ENCODE assay signal across 29 cellular contexts in genomic region chr1:87730274-87731222, GRCh38.
"Had no signal": no experiment of that assay in that cellular context is flagged by ENCODE, and none has a peak within 500 bp of the region (broad histone marks: within the 10 kb centered on the region; RNA-seq: fewer than 3 reads in every experiment).

No MANE protein-coding gene starts in this region.

- H3K4me1 ChIP-seq: lower lobe of right lung, sigmoid colon, spleen, upper lobe of right lung had no signal

- H3K9me3 ChIP-seq: esophagus muscularis mucosa, gastroesophageal sphincter, lower lobe of right lung, sigmoid colon, spleen, upper lobe of right lung had no signal

- H3K36me3 Mint-ChIP-seq: activated naive CD8-positive, alpha-beta T cell treated with anti-CD3 and anti-CD28 coated beads, Interleukin-2, amount 10 ng/mL, durations not matched to agents 7 days and 5 days; brain; naive B cell had no signal

- H3K9me3 Mint-ChIP-seq: activated B cell treated with CpG ODN at 0.5 μM for 24 hours; activated naive CD8-positive, alpha-beta T cell treated with anti-CD3 and anti-CD28 coated beads, Interleukin-2, amount 10 ng/mL, durations not matched to agents 7 days and 5 days; activated T-cell treated with anti-CD3 and anti-CD28 coated beads, Interleukin-2, amount 50 U/mL, for 4 hours; naive B cell; neural crest cell; T-helper 1 cell treated with Interleukin-12 subunit alpha and Interleukin-12 subunit beta and Interleukin-4 antibody, amounts not matched to agents 30 μg/mL and 1 μg/mL, for 36 hours had no signal

- H3K27me3 Mint-ChIP-seq: activated B cell treated with CpG ODN at 0.5 μM for 24 hours, brain, naive B cell had no signal

- DNase-seq: activated B cell treated with CpG ODN at 0.5 μM for 24 hours; activated CD4-positive, alpha-beta T cell treated with anti-CD3 and anti-CD28 coated beads for 36 hours; activated CD4-positive, alpha-beta T cell treated with anti-CD3 and anti-CD28 coated beads, Interleukin-2, amount 50 U/mL, for 4 hours; activated CD8-positive, alpha-beta memory T cell treated with anti-CD3 and anti-CD28 coated beads for 24 hours; activated CD8-positive, alpha-beta memory T cell treated with anti-CD3 and anti-CD28 coated beads, Interleukin-2, amount 50 U/mL, for 4 hours; activated naive CD4-positive, alpha-beta T cell treated with Interleukin-2 at 50 U/mL for 16 hours; activated naive CD8-positive, alpha-beta T cell treated with anti-CD3 and anti-CD28 coated beads, Interleukin-2, amount 10 ng/mL, durations not matched to agents 7 days and 5 days; activated T-cell treated with anti-CD3 and anti-CD28 coated beads, Interleukin-2, amount 50 U/mL, for 4 hours; central memory CD4-positive, alpha-beta T cell; dermis blood vessel endothelial cell; effector memory CD4-positive, alpha-beta T cell; head of caudate nucleus; lower lobe of right lung; naive B cell; occipital lobe; retina; sigmoid colon; spleen; stimulated activated CD4-positive, alpha-beta T cell treated with anti-CD3 and anti-CD28 coated beads, Interleukin-4, amount 100 ng/mL, for 24 hours; stimulated activated naive CD4-positive, alpha-beta T cell treated with Interleukin-2 at 50 U/mL for 16 hours; T1000; upper lobe of right lung had no signal

- H3K4me3 Mint-ChIP-seq: activated B cell treated with CpG ODN at 0.5 μM for 24 hours; activated CD4-positive, alpha-beta T cell treated with anti-CD3 and anti-CD28 coated beads for 36 hours; activated naive CD8-positive, alpha-beta T cell treated with anti-CD3 and anti-CD28 coated beads, Interleukin-2, amount 10 ng/mL, durations not matched to agents 7 days and 5 days; activated T-cell treated with anti-CD3 and anti-CD28 coated beads, Interleukin-2, amount 50 U/mL, for 4 hours; brain; naive B cell; neural crest cell; T-helper 1 cell treated with Interleukin-12 subunit alpha and Interleukin-12 subunit beta and Interleukin-4 antibody, amounts not matched to agents 30 μg/mL and 1 μg/mL, for 36 hours had no signal

- FAIRE-seq: endothelial cell of umbilical vein, islet of Langerhans had no signal

- H3K36me3 ChIP-seq: esophagus muscularis mucosa, gastroesophageal sphincter, lower lobe of right lung, sigmoid colon, spleen, upper lobe of right lung had no signal

- ATAC-seq: activated CD4-positive, alpha-beta T cell treated with anti-CD3 and anti-CD28 coated beads for 36 hours; activated T-cell treated with anti-CD3 and anti-CD28 coated beads, Interleukin-2, amount 50 U/mL, for 4 hours; gastroesophageal sphincter; lower lobe of right lung; upper lobe of right lung had no signal

- H3K4me3 ChIP-seq: esophagus muscularis mucosa, gastroesophageal sphincter, lower lobe of right lung, sigmoid colon, spleen, upper lobe of right lung had no signal

- H3K4me1 Mint-ChIP-seq: activated B cell treated with CpG ODN at 0.5 μM for 24 hours; activated CD4-positive, alpha-beta T cell treated with anti-CD3 and anti-CD28 coated beads for 36 hours; activated naive CD8-positive, alpha-beta T cell treated with anti-CD3 and anti-CD28 coated beads, Interleukin-2, amount 10 ng/mL, durations not matched to agents 7 days and 5 days; brain; naive B cell; neural crest cell had no signal

- H3K27me3 ChIP-seq: esophagus muscularis mucosa, gastroesophageal sphincter, sigmoid colon, spleen, upper lobe of right lung had no signal

- H3K27ac ChIP-seq: esophagus muscularis mucosa, gastroesophageal sphincter, lower lobe of right lung, sigmoid colon, spleen, upper lobe of right lung had no signal

- H3K27ac Mint-ChIP-seq: activated B cell treated with CpG ODN at 0.5 μM for 24 hours; activated CD4-positive, alpha-beta T cell treated with anti-CD3 and anti-CD28 coated beads for 36 hours; activated naive CD8-positive, alpha-beta T cell treated with anti-CD3 and anti-CD28 coated beads, Interleukin-2, amount 10 ng/mL, durations not matched to agents 7 days and 5 days; brain; T-helper 1 cell treated with Interleukin-12 subunit alpha and Interleukin-12 subunit beta and Interleukin-4 antibody, amounts not matched to agents 30 μg/mL and 1 μg/mL, for 36 hours had no signal
